38 cellular contexts compared by ENCODE assay signal in genomic region chr15:78696436-78696835, GRCh38. TPM values are rescaled to one million over a fixed set of nuclear protein-coding genes. Genes with fewer than 3 reads are reported as not detected.
"Had no signal": no experiment of that assay in that cellular context is flagged by ENCODE, and none has a peak within 500 bp of the region (broad histone marks: within the 10 kb centered on the region; RNA-seq: fewer than 3 reads in every experiment).

No MANE protein-coding gene starts in this region.

- H3K4me3 ChIP-seq: MG63 had no signal

- DNase-seq: Karpas-422, Kasumi-1, MG63, MM.1S, MV-4-11, NCI-H1048, NCI-H1092, NCI-H1092 treated with DMSO at 0.1 percent for 48 hours, NCI-H1105, NCI-H1105 treated with DMSO at 0.1 percent for 48 hours, NCI-H1417, NCI-H1417 treated with DMSO at 0.1 percent for 48 hours, NCI-H1436, NCI-H1436 treated with DMSO at 0.1 percent for 48 hours, NCI-H146, NCI-H1694, NCI-H1694 treated with DMSO at 0.1 percent for 48 hours, NCI-H187, NCI-H187 treated with DMSO at 0.1 percent for 48 hours, NCI-H1930, NCI-H2029, NCI-H2029 treated with DMSO at 0.1 percent for 48 hours, NCI-H2081, NCI-H2081 treated with DMSO at 0.1 percent for 48 hours, NCI-H2107, NCI-H2171, NCI-H2171 treated with DMSO at 0.1 percent for 48 hours, NCI-H2227 treated with DMSO at 0.1 percent for 48 hours, NCI-H345, NCI-H446, NCI-H446 treated with DMSO at 0.1 percent for 48 hours, NCI-H510A, NCI-H510A treated with DMSO at 0.1 percent for 48 hours, NCI-H524, NCI-H524 treated with DMSO at 0.1 percent for 48 hours had no signal

- H3K36me3 ChIP-seq: MG63 had no signal

- H3K9me3 ChIP-seq: MG63 had no signal

RNA-seq across cellular contexts. Expression of gene CHRNB4, which starts 55.4 kb away (rescaled TPM):
- total RNA-seq: LHCN-M2, M059J, MCF 10A had no signal
